Comparison of ENCODE assay signal across 8 cellular contexts in genomic region chr5:98839469-98840383, GRCh38.
A peak's percentile ranks its signal among the peaks of the same experiment; 100 is the strongest.
DNase-seq lines count a peak whose midpoint lies in the region; ATAC-seq and TF ChIP-seq lines count a peak whose summit lies in the region.

No MANE protein-coding gene starts in this region.

- 0 out of 3 replicates have a peak, but pooled peaks have one; percentile 11 for TF ChIP-seq CTCF in GM12872 (IDR thresholded peaks at IDR 0.05; ENCODE audit: insufficient read depth, low read depth, low read length)
- TF ChIP-seq CTCF in right lobe of liver (IDR thresholded peaks at IDR 0.05), result peak; percentile 8 to 48 (median 38)

- TF ChIP-seq POLR2A in right lobe of liver (IDR thresholded peaks at IDR 0.05), result no peak

- DNase-seq in adipocyte (ENCODE audit: low read depth) (no peak), right lobe of liver (no peak), SKM-1 (lab: John Stamatoyannopoulos, UW; ENCODE audit: unreplicated experiment) (no peak)
- no peak for DNase-seq in stimulated activated naive CD4-positive, alpha-beta T cell treated with Interleukin-2 at 50 U/mL for 16 hours (lab: John Stamatoyannopoulos, UW)
- DNase-seq in activated effector memory CD4-positive, alpha-beta T cell treated with Interleukin-2 at 50 U/mL for 16 hours, result no peak

- peaks cover under 1% of the 10 kb centered on the region for H3K9me3 ChIP-seq in adipocyte (ENCODE audit: control insufficient read depth, low read length)
- H3K9me3 ChIP-seq in right lobe of liver, result no peaks in the 10 kb centered on the region

- H3K27me3 ChIP-seq in adipocyte (replicated peaks; ENCODE audit: control insufficient read depth, insufficient read depth, low read length) (no peaks in the 10 kb centered on the region), right lobe of liver (no peaks in the 10 kb centered on the region)

- H3K36me3 ChIP-seq in adipocyte (ENCODE audit: control insufficient read depth, insufficient read depth, low read length, severe bottlenecking) (no peaks in the 10 kb centered on the region), right lobe of liver (no peaks in the 10 kb centered on the region)

- intact Hi-C loops in right lobe of liver (cut with DNase I), result no loop called here

- peaks cover 6% of the 10 kb centered on the region for H3K4me1 ChIP-seq in adipocyte (ENCODE audit: control insufficient read depth, insufficient read depth, low read length)
- no peaks in the 10 kb centered on the region for H3K4me1 ChIP-seq in right lobe of liver

- WGBS in right lobe of liver (ENCODE audit: insufficient coverage, low coverage, low lambda C conversion rate, missing lambda C conversion rate), result 72% methylated on average over 12 of the region's 42 CpGs

- no peak overlapping the region for H3K9ac ChIP-seq in adipocyte (ENCODE audit: low read length)

- H3K4me3 ChIP-seq in adipocyte (ENCODE audit: low read length), result peak overlapping the region; percentile 61
- peak overlapping the region in 1 of 3 donors; percentile 44 for H3K4me3 ChIP-seq in right lobe of liver

- H3K27ac ChIP-seq in right lobe of liver, result no peak overlapping the region

- peak; percentile 59 for ATAC-seq in HG03139 (IDR thresholded peaks at IDR 0.05; ENCODE audit: unreplicated experiment)
- ATAC-seq in right lobe of liver, result peak; percentile 37 to 84 (median 52)
- no peak for ATAC-seq in HG03196 (IDR thresholded peaks at IDR 0.05; ENCODE audit: unreplicated experiment)
